Comparison of ENCODE assay signal across 12 cellular contexts in genomic region chr6:139600919-139601470, GRCh38.
DNase-seq lines count a peak whose midpoint lies in the region; ATAC-seq and TF ChIP-seq lines count a peak whose summit lies in the region.
"Had no signal": no experiment of that assay in that cellular context is flagged by ENCODE, and none has a peak within 500 bp of the region (broad histone marks: within the 10 kb centered on the region; RNA-seq: fewer than 3 reads in every experiment).

No MANE protein-coding gene starts in this region.

- intact Hi-C loops in Caco-2 (cut with micrococcal nuclease; ENCODE audit: unreplicated experiment): no loop called here

- no peaks in the 10 kb centered on the region for H3K27me3 Mint-ChIP-seq in Caco-2 (ENCODE audit: insufficient read depth, unreplicated experiment)
- H3K27me3 Mint-ChIP-seq: B cell; dendritic cell treated with granulocyte-macrophage colony-stimulating factor and Interleukin-4, amounts not matched to agents 40 ng/mL and 50 ng/mL, for 4 days had no signal

- H3K27ac Mint-ChIP-seq in Caco-2 (ENCODE audit: unreplicated experiment): no peak overlapping the region
- H3K27ac Mint-ChIP-seq: B cell; dendritic cell treated with granulocyte-macrophage colony-stimulating factor and Interleukin-4, amounts not matched to agents 40 ng/mL and 50 ng/mL, for 4 days had no signal

- no peak for TF ChIP-seq CTCF in Caco-2 (IDR thresholded peaks at IDR 0.05; ENCODE audit: insufficient read depth in 1 of 2, low read depth in 1 of 2, low read length in 1 of 2, severe bottlenecking in 1 of 2, unreplicated experiment in 1 of 2)

- no peak overlapping the region for H3K4me3 ChIP-seq in Caco-2 (ENCODE audit: low read depth, low read length)
- H3K4me3 ChIP-seq: SJSA1 had no signal

- H3K36me3 ChIP-seq in Caco-2 (ENCODE audit: control insufficient read depth, insufficient read depth, low read length): no peaks in the 10 kb centered on the region
- H3K36me3 ChIP-seq: SJSA1 had no signal

- ATAC-seq in HG02642 (IDR thresholded peaks at IDR 0.05; ENCODE audit: poor library complexity, unreplicated experiment) (peak; percentile 99), HG03521 (IDR thresholded peaks at IDR 0.05; ENCODE audit: unreplicated experiment) (peak; percentile 81)

- H3K9me3 Mint-ChIP-seq in Caco-2 (ENCODE audit: unreplicated experiment): peaks cover 11% of the 10 kb centered on the region
- H3K9me3 Mint-ChIP-seq: dendritic cell treated with granulocyte-macrophage colony-stimulating factor and Interleukin-4, amounts not matched to agents 40 ng/mL and 50 ng/mL, for 4 days had no signal

- no peaks in the 10 kb centered on the region for H3K9me3 ChIP-seq in Caco-2
- H3K9me3 ChIP-seq: SJSA1 had no signal

- POLR2A ChIA-PET in Caco-2 (lab: Charles Lee): no interaction called here

- H3K36me3 Mint-ChIP-seq in Caco-2 (ENCODE audit: insufficient read depth, unreplicated experiment): no peaks in the 10 kb centered on the region

- H3K4me1 Mint-ChIP-seq in Caco-2 (ENCODE audit: low read depth, unreplicated experiment): peaks cover 26% of the 10 kb centered on the region
- H3K4me1 Mint-ChIP-seq: B cell had no signal

- CTCF ChIA-PET in Caco-2 (lab: Charles Lee): interaction anchor here (0.7 kb wide), 1 partner anchor 226 kb away, joined by 3 read pairs; the partner anchor contains the start of gene CITED2

- H3K4me3 Mint-ChIP-seq in Caco-2 (ENCODE audit: unreplicated experiment): no peak overlapping the region
- H3K4me3 Mint-ChIP-seq: B cell; dendritic cell treated with granulocyte-macrophage colony-stimulating factor and Interleukin-4, amounts not matched to agents 40 ng/mL and 50 ng/mL, for 4 days had no signal

- DNase-seq in stimulated activated CD4-positive, alpha-beta T cell treated with anti-CD3 and anti-CD28 coated beads, Interleukin-4, amount 100 ng/mL, for 24 hours: peak; percentile 10
- DNase-seq in stimulated activated CD4-positive, alpha-beta T cell treated with anti-CD3 and anti-CD28 coated beads, Interleukin-2, amount 100 ng/mL, for 48 hours: no peak
- DNase-seq in DMS153 treated with DMSO at 0.1 percent for 48 hours (lab: John Stamatoyannopoulos, UW; ENCODE audit: unreplicated experiment): no peak
- no peak for DNase-seq in NCI-H446 (lab: John Stamatoyannopoulos, UW)
- DNase-seq in NCI-H2081 (lab: John Stamatoyannopoulos, UW): no peak
- no peak for DNase-seq in Caco-2
- DNase-seq: hypothalamus had no signal

- H3K4me1 ChIP-seq in Caco-2: peaks cover 23% of the 10 kb centered on the region

- no peaks in the 10 kb centered on the region for H3K27me3 ChIP-seq in Caco-2 (replicated peaks; ENCODE audit: control insufficient read depth, insufficient read depth, low read length)
- H3K27me3 ChIP-seq: SJSA1 had no signal

- no TSS peak for BruUV-seq in Caco-2 (replicated peaks; lab: Mats Ljungman, UMichigan)
